22 cellular contexts compared by ENCODE assay signal in the genomic region with DNA sequence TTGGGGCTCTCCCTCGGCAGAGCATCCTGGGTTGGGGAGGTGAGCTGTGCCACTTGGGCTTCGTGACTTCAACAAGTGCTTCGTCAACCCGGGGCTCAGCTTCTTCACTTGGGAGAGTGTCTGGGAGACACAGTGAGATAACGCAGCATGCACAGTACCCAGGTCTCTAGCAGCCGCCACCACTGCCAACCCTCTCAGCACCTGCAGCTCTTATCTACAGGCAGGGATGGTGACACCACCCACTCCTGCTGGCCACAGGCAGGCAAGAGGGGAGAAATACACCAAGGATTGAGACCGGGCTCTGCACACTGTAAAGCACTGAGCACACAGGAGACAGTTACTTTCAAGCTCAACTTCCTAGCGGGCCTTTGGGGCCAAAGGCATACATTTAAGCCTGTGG. TPM values are rescaled to one million over a fixed set of nuclear protein-coding genes. Genes with fewer than 3 reads are reported as not detected.
A peak's percentile ranks its signal among the peaks of the same experiment; 100 is the strongest.
DNase-seq lines count a peak whose midpoint lies in the region; ATAC-seq and TF ChIP-seq lines count a peak whose summit lies in the region.
"Had no signal": no experiment of that assay in that cellular context is flagged by ENCODE, and none has a peak within 500 bp of the region (broad histone marks: within the 10 kb centered on the region; RNA-seq: fewer than 3 reads in every experiment).

No MANE protein-coding gene starts in this region.

- H3K4me2 ChIP-seq in trophoblast cell (ENCODE audit: low read length), result no peak overlapping the region

- no peak overlapping the region for H4K12ac ChIP-seq in trophoblast cell (ENCODE audit: low read depth, low read length)

- H3K36me3 ChIP-seq in H7 (replicated peaks; ENCODE audit: control insufficient read depth, insufficient read depth, low read length) (peaks cover 41% of the 10 kb centered on the region), left lung (peaks cover 0 to 43% of the 10 kb centered on the region in 2 donors), trophoblast cell (ENCODE audit: control insufficient read depth in 1 of 2, insufficient read depth in 2 of 2, low read length in 2 of 2) (peaks cover 42 to 50% of the 10 kb centered on the region in 2 experiments)

- no peak overlapping the region for H4K8ac ChIP-seq in trophoblast cell (ENCODE audit: low read depth, low read length)

- H3K27me3 Mint-ChIP-seq in WTC11 (ENCODE audit: low read depth), result no peaks in the 10 kb centered on the region
- H3K27me3 Mint-ChIP-seq: activated CD4-positive, alpha-beta T cell treated with anti-CD3 and anti-CD28 coated beads for 36 hours; activated CD8-positive, alpha-beta memory T cell treated with anti-CD3 and anti-CD28 coated beads, Interleukin-2, amount 10 ng/mL, durations not matched to agents 7 days and 5 days; activated naive CD8-positive, alpha-beta T cell; activated T-helper 17 cell treated with anti-CD3 and anti-CD28 coated beads, Interleukin-2, amount 50 U/mL, for 72 hours; brain had no signal

- H3K27ac Mint-ChIP-seq in WTC11, result peak overlapping the region; percentile 89
- H3K27ac Mint-ChIP-seq: activated CD4-positive, alpha-beta T cell treated with anti-CD3 and anti-CD28 coated beads for 36 hours; activated CD8-positive, alpha-beta memory T cell treated with anti-CD3 and anti-CD28 coated beads, Interleukin-2, amount 10 ng/mL, durations not matched to agents 7 days and 5 days; activated naive CD8-positive, alpha-beta T cell had no signal

- peaks cover 42% of the 10 kb centered on the region for H3K36me3 Mint-ChIP-seq in WTC11

- peak overlapping the region; percentile 0 for H3K4me3 Mint-ChIP-seq in WTC11
- H3K4me3 Mint-ChIP-seq: activated CD4-positive, alpha-beta T cell treated with anti-CD3 and anti-CD28 coated beads for 36 hours; activated CD8-positive, alpha-beta memory T cell treated with anti-CD3 and anti-CD28 coated beads, Interleukin-2, amount 10 ng/mL, durations not matched to agents 7 days and 5 days; activated naive CD8-positive, alpha-beta T cell; activated T-helper 17 cell treated with anti-CD3 and anti-CD28 coated beads, Interleukin-2, amount 50 U/mL, for 72 hours; brain had no signal

- H3K9me3 ChIP-seq in left lung (no peaks in the 10 kb centered on the region), trophoblast cell (ENCODE audit: insufficient read depth, low read depth, low read length) (no peaks in the 10 kb centered on the region)
- H3K9me3 ChIP-seq: sigmoid colon had no signal

- H3K4me1 ChIP-seq in left lung (peaks cover 27 to 99% of the 10 kb centered on the region in 2 donors), trophoblast cell (ENCODE audit: control insufficient read depth in 1 of 2, insufficient read depth in 2 of 2, low read length in 2 of 2) (peaks cover 27 to 31% of the 10 kb centered on the region in 2 experiments)
- H3K4me1 ChIP-seq: parathyroid adenoma had no signal

- no peak overlapping the region for H2BK120ac ChIP-seq in trophoblast cell (ENCODE audit: insufficient read depth, low read length, poor library complexity)

- TF ChIP-seq CTCF in WTC11 (IDR thresholded peaks at IDR 0.05) (no peak), left lung (IDR thresholded peaks at IDR 0.05) (no peak)

- H3K4me3 ChIP-seq in H7 (ENCODE audit: insufficient read depth, low read depth, low read length) (no peak overlapping the region), left lung (no peak overlapping the region), trophoblast cell (ENCODE audit: low read depth, low read length) (no peak overlapping the region)
- H3K4me3 ChIP-seq: sigmoid colon had no signal

- no peak overlapping the region for H2BK12ac ChIP-seq in trophoblast cell (ENCODE audit: low read length)

- peak overlapping the region; percentile 71 for H3K4ac ChIP-seq in trophoblast cell (ENCODE audit: low read depth, low read length)

- H3K27me3 ChIP-seq in H7 (ENCODE audit: control insufficient read depth, insufficient read depth, low read length) (no peaks in the 10 kb centered on the region), left lung (no peaks in the 10 kb centered on the region), trophoblast cell (ENCODE audit: insufficient read depth, low read length) (no peaks in the 10 kb centered on the region)
- H3K27me3 ChIP-seq: sigmoid colon had no signal

- intact Hi-C loops in left lung (cut with DNase I), result no loop called here

- no peak overlapping the region for H3K18ac ChIP-seq in trophoblast cell (ENCODE audit: low read length)

- H2AK5ac ChIP-seq in trophoblast cell (ENCODE audit: low read length), result no peak overlapping the region

- no peak overlapping the region for H3K9ac ChIP-seq in trophoblast cell (ENCODE audit: low read length)
- H3K9ac ChIP-seq: parathyroid adenoma had no signal

- H2AFZ ChIP-seq in trophoblast cell (ENCODE audit: insufficient read depth, low read length, poor library complexity), result no peak overlapping the region
- H2AFZ ChIP-seq: parathyroid adenoma had no signal

- POLR2A ChIA-PET in WTC11 (lab: Charles Lee), result interaction anchor here (0.9 to 1.3 kb wide), 2 partner anchors 8 to 11 kb away, joined by 3 to 4 read pairs; no protein-coding TSS in a partner anchor

- H3K79me2 ChIP-seq in trophoblast cell (ENCODE audit: control insufficient read depth, insufficient read depth, low read length, poor library complexity), result peaks cover 39% of the 10 kb centered on the region

- H4K91ac ChIP-seq in trophoblast cell (ENCODE audit: low read depth, low read length), result no peak overlapping the region

- H3K9me3 Mint-ChIP-seq in WTC11, result no peaks in the 10 kb centered on the region
- H3K9me3 Mint-ChIP-seq: activated T-helper 17 cell treated with anti-CD3 and anti-CD28 coated beads, Interleukin-2, amount 50 U/mL, for 72 hours had no signal

- H3K27ac ChIP-seq in left lung (peak overlapping the region; percentile 77 to 82), trophoblast cell (ENCODE audit: low read depth, low read length) (no peak overlapping the region)
- H3K27ac ChIP-seq: parathyroid adenoma had no signal

- DNase-seq in H7 (peak; percentile 18), WTC11 (ENCODE audit: low spot score) (no peak), left lung (peak in 1 of 2 donors; percentile 68), trophoblast cell (no peak), ureter (ENCODE audit: low spot score) (no peak), NCI-H1048 (lab: John Stamatoyannopoulos, UW) (no peak)
- DNase-seq: activated CD4-positive, alpha-beta T cell treated with anti-CD3 and anti-CD28 coated beads for 36 hours; activated CD8-positive, alpha-beta memory T cell treated with anti-CD3 and anti-CD28 coated beads, Interleukin-2, amount 10 ng/mL, durations not matched to agents 7 days and 5 days; cortex of kidney; DMS79 treated with DMSO at 0.1 percent for 48 hours; HCEC 1CT; NCI-H1436; NCI-H524; sigmoid colon; SW 1271 had no signal

- H3K14ac ChIP-seq in trophoblast cell (ENCODE audit: low read length), result no peak overlapping the region

- no peak; the same call in 1 of the 2 replicates for ATAC-seq in WTC11
- ATAC-seq in left lung, result peak; percentile 41
- no peak for ATAC-seq in HG02759 (IDR thresholded peaks at IDR 0.05; ENCODE audit: unreplicated experiment)
- no peak for ATAC-seq in HG03108 (IDR thresholded peaks at IDR 0.05; ENCODE audit: unreplicated experiment)
- ATAC-seq: activated CD4-positive, alpha-beta T cell treated with anti-CD3 and anti-CD28 coated beads for 36 hours; activated CD8-positive, alpha-beta memory T cell treated with anti-CD3 and anti-CD28 coated beads, Interleukin-2, amount 10 ng/mL, durations not matched to agents 7 days and 5 days; activated T-helper 17 cell treated with anti-CD3 and anti-CD28 coated beads, Interleukin-2, amount 50 U/mL, for 72 hours; left lobe of liver had no signal

- no peak overlapping the region for H3K23ac ChIP-seq in trophoblast cell (ENCODE audit: low read length)

- CTCF ChIA-PET in WTC11 (lab: Charles Lee), result interaction anchor here (0.8 to 1.2 kb wide), 2 partner anchors 106 to 134 kb away, joined by 3 to 5 read pairs; no protein-coding TSS in a partner anchor

- H3K79me1 ChIP-seq in trophoblast cell (ENCODE audit: low read length), result no peaks in the 10 kb centered on the region

- H3K4me1 Mint-ChIP-seq in WTC11, result peaks cover 68% of the 10 kb centered on the region

- WGBS in trophoblast cell (ENCODE audit: extremely low coverage, insufficient coverage, insufficient read length), result no CpG with 5 or more reads among the region's 8 CpGs

- no peak overlapping the region for H2BK5ac ChIP-seq in trophoblast cell (ENCODE audit: low read depth, low read length, poor library complexity)

TF ChIP-seq in WTC11, 78 proteins besides CTCF, POLR2A, EP300 and RAD21 (continues in another document):
- TF ChIP-seq ZNF532 (CRISPR knock-in tag; IDR thresholded peaks at IDR 0.05; ENCODE audit: borderline replicate concordance) (no peak), CREM (CRISPR knock-in tag; IDR thresholded peaks at IDR 0.05) (no peak), GABPB1 (CRISPR knock-in tag; IDR thresholded peaks at IDR 0.05) (no peak)

RNA-seq across cellular contexts. Expression of gene TKT, which starts 11.5 kb away (rescaled TPM):
- 1,918 and 2,169 TPM in 2 replicates for total RNA-seq in H7 (2014; rRNA removed; shearing (Covaris generic))
- total RNA-seq in WTC11 (2021), result 1,040 to 1,222 TPM (median 1,204 TPM) in 3 replicates
- total RNA-seq in left lung, result 100 to 1,000 TPM; 458 to 594 TPM
- 527 and 539 TPM in 2 replicates for polyA plus RNA-seq in trophoblast cell (2013)
- total RNA-seq in ureter, result 194 TPM
